1 cellular context compared by ENCODE assay signal in genomic region chr2:110732422-110733413, GRCh38.
TF ChIP-seq lines count a peak whose summit lies in the region.

Gene ACOXL (plus strand): TSS chr2:110732573. CDS start chr2:110768390, 35,817 bp downstream.

TF ChIP-seq in SK-N-SH treated with all-trans-retinoic acid at 6 μM for 48 hours, 23 proteins besides CTCF, POLR2A, EP300 and RAD21 (continued from another document):
- TF ChIP-seq CSRNP3 (CRISPR knock-in tag; IDR thresholded peaks at IDR 0.05) = no peak
- TF ChIP-seq PATZ1 (CRISPR knock-in tag; IDR thresholded peaks at IDR 0.05; ENCODE audit: borderline replicate concordance) = no peak
- no peak for TF ChIP-seq ZC3H10 (CRISPR knock-in tag; IDR thresholded peaks at IDR 0.05)
